ENCODE assay signal across 1 cellular context in genomic region chr2:218397502-218398436, GRCh38.
A peak's percentile ranks its signal among the peaks of the same experiment; 100 is the strongest.
TF ChIP-seq lines count a peak whose summit lies in the region.

No MANE protein-coding gene starts in this region.

TF ChIP-seq in HepG2, 621 proteins besides CTCF, POLR2A, EP300 and RAD21 (continued from another document and continues in another):
- peak; percentile 34; the same call in 1 of the 2 replicates for TF ChIP-seq ZBED4 (CRISPR knock-in tag; IDR thresholded peaks at IDR 0.05; ENCODE audit: borderline replicate concordance)
- no peak for TF ChIP-seq ZNF558 (CRISPR knock-in tag; IDR thresholded peaks at IDR 0.05; ENCODE audit: borderline replicate concordance)
- TF ChIP-seq TP53 (CRISPR knock-in tag; conservative IDR thresholded peaks at IDR 0.05), result peak; percentile 90
- TF ChIP-seq ZFP91 (CRISPR knock-in tag; IDR thresholded peaks at IDR 0.05; ENCODE audit: borderline replicate concordance), result peak; percentile 71; the same call in 1 of the 2 replicates
- peak; percentile 87; the same call in 1 of the 2 replicates for TF ChIP-seq KIAA2018 (CRISPR knock-in tag; IDR thresholded peaks at IDR 0.05; ENCODE audit: borderline replicate concordance)
- TF ChIP-seq SP2 (CRISPR knock-in tag; IDR thresholded peaks at IDR 0.05), result peak; percentile 54; the same call in 1 of the 2 replicates
- TF ChIP-seq, protein P1, sequence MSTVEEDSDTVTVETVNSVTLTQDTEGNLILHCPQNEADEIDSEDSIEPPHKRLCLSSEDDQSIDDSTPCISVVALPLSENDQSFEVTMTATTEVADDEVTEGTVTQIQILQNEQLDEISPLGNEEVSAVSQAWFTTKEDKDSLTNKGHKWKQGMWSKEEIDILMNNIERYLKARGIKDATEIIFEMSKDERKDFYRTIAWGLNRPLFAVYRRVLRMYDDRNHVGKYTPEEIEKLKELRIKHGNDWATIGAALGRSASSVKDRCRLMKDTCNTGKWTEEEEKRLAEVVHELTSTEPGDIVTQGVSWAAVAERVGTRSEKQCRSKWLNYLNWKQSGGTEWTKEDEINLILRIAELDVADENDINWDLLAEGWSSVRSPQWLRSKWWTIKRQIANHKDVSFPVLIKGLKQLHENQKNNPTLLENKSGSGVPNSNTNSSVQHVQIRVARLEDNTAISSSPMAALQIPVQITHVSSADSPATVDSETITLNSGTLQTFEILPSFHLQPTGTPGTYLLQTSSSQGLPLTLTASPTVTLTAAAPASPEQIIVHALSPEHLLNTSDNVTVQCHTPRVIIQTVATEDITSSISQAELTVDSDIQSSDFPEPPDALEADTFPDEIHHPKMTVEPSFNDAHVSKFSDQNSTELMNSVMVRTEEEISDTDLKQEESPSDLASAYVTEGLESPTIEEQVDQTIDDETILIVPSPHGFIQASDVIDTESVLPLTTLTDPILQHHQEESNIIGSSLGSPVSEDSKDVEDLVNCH (CRISPR knock-in tag; IDR thresholded peaks at IDR 0.05), result peak; percentile 90; the same call in 1 of the 2 replicates
- TF ChIP-seq ZNF709 (CRISPR knock-in tag; IDR thresholded peaks at IDR 0.05), result 0 out of 2 replicates have a peak, but pooled peaks have one; percentile 69
- TF ChIP-seq, protein P2, sequence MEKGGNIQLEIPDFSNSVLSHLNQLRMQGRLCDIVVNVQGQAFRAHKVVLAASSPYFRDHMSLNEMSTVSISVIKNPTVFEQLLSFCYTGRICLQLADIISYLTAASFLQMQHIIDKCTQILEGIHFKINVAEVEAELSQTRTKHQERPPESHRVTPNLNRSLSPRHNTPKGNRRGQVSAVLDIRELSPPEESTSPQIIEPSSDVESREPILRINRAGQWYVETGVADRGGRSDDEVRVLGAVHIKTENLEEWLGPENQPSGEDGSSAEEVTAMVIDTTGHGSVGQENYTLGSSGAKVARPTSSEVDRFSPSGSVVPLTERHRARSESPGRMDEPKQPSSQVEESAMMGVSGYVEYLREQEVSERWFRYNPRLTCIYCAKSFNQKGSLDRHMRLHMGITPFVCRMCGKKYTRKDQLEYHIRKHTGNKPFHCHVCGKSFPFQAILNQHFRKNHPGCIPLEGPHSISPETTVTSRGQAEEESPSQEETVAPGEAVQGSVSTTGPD (CRISPR knock-in tag; IDR thresholded peaks at IDR 0.05), result peak; percentile 61; the same call in 1 of the 2 replicates
- TF ChIP-seq HNF4G (IDR thresholded peaks at IDR 0.05; ENCODE audit: borderline replicate concordance, low read depth, low read length), result no peak; the same call in 1 of the 2 replicates
- TF ChIP-seq HNF4G (CRISPR knock-in tag; IDR thresholded peaks at IDR 0.05; ENCODE audit: borderline replicate concordance, low read depth), result peak; percentile 45; the same call in 1 of the 2 replicates
- TF ChIP-seq MLXIP (CRISPR knock-in tag; IDR thresholded peaks at IDR 0.05; ENCODE audit: borderline replicate concordance), result no peak
- TF ChIP-seq POLR2G (IDR thresholded peaks at IDR 0.05; ENCODE audit: low read depth, low read length), result peak; percentile 89
- no peak for TF ChIP-seq EED (CRISPR knock-in tag; IDR thresholded peaks at IDR 0.05)
- peak; percentile 11; the same call in 1 of the 2 replicates for TF ChIP-seq ZBTB42 (CRISPR knock-in tag; IDR thresholded peaks at IDR 0.05)
- peak; percentile 12; the same call in 1 of the 2 replicates for TF ChIP-seq EEA1 (CRISPR knock-in tag; IDR thresholded peaks at IDR 0.05; ENCODE audit: borderline replicate concordance)
- TF ChIP-seq ZNF230 (CRISPR knock-in tag; IDR thresholded peaks at IDR 0.05), result peak; percentile 94; the same call in 1 of the 2 replicates
- peak; percentile 42; the same call in 1 of the 2 replicates for TF ChIP-seq SIX4 (CRISPR knock-in tag; IDR thresholded peaks at IDR 0.05)
- TF ChIP-seq MEF2D (CRISPR knock-in tag; IDR thresholded peaks at IDR 0.05), result peak; percentile 89
- TF ChIP-seq ZNF501 (CRISPR knock-in tag; IDR thresholded peaks at IDR 0.05), result peak; percentile 94
- no peak for TF ChIP-seq NBN (conservative IDR thresholded peaks at IDR 0.05)
- peak; percentile 38; the same call in 1 of the 2 replicates for TF ChIP-seq POGZ (CRISPR knock-in tag; IDR thresholded peaks at IDR 0.05)
- TF ChIP-seq, protein P3, sequence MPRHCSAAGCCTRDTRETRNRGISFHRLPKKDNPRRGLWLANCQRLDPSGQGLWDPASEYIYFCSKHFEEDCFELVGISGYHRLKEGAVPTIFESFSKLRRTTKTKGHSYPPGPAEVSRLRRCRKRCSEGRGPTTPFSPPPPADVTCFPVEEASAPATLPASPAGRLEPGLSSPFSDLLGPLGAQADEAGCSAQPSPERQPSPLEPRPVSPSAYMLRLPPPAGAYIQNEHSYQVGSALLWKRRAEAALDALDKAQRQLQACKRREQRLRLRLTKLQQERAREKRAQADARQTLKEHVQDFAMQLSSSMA (CRISPR knock-in tag; IDR thresholded peaks at IDR 0.05), result no peak
- no peak for TF ChIP-seq ZNF770 (CRISPR knock-in tag; IDR thresholded peaks at IDR 0.05)
